In the genomic region with DNA sequence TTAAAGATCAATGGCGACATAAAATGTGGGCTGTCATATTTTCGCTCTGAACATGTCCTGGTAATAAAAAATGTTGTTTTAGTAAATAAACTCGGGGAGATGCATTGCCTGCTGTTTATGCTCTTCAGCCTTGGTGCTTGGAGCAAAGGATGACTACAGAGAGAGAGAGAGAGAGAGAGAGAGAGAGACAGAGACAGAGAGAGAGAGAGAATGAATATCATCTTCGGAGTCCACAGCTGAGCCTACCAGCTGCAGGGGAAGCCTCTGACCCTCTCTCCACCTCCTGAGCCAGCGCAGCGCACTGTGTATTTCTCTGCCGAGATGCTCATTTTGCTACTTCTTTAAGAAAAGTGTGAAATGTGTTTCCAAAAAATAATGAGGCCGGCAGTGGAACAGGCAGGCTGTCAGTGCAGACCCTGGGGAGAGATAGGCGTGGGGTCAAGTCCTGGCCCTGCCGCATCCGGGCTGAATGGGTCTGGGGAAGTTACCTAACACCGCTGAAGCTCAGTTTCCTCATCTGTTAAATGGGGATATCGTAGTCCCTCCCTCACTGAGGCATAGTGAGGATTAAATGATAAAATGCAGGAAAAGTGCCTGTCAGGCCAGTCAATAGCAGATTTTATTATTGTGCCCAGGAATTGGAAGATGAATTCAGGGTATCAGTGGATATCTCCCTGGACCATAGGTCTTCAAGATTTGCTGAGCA, we compare ENCODE assay signal across 1 cellular context.
TF ChIP-seq lines count a peak whose summit lies in the region.

No MANE protein-coding gene starts in this region.

TF ChIP-seq in GM23338, 12 proteins besides CTCF, POLR2A, EP300 and RAD21:
- TF ChIP-seq, protein P1, sequence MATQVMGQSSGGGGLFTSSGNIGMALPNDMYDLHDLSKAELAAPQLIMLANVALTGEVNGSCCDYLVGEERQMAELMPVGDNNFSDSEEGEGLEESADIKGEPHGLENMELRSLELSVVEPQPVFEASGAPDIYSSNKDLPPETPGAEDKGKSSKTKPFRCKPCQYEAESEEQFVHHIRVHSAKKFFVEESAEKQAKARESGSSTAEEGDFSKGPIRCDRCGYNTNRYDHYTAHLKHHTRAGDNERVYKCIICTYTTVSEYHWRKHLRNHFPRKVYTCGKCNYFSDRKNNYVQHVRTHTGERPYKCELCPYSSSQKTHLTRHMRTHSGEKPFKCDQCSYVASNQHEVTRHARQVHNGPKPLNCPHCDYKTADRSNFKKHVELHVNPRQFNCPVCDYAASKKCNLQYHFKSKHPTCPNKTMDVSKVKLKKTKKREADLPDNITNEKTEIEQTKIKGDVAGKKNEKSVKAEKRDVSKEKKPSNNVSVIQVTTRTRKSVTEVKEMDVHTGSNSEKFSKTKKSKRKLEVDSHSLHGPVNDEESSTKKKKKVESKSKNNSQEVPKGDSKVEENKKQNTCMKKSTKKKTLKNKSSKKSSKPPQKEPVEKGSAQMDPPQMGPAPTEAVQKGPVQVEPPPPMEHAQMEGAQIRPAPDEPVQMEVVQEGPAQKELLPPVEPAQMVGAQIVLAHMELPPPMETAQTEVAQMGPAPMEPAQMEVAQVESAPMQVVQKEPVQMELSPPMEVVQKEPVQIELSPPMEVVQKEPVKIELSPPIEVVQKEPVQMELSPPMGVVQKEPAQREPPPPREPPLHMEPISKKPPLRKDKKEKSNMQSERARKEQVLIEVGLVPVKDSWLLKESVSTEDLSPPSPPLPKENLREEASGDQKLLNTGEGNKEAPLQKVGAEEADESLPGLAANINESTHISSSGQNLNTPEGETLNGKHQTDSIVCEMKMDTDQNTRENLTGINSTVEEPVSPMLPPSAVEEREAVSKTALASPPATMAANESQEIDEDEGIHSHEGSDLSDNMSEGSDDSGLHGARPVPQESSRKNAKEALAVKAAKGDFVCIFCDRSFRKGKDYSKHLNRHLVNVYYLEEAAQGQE (IDR thresholded peaks at IDR 0.05; ENCODE audit: unreplicated experiment) = no peak
- TF ChIP-seq ETS1 (IDR thresholded peaks at IDR 0.05) = no peak
